21 cellular contexts compared by ENCODE assay signal in the genomic region with DNA sequence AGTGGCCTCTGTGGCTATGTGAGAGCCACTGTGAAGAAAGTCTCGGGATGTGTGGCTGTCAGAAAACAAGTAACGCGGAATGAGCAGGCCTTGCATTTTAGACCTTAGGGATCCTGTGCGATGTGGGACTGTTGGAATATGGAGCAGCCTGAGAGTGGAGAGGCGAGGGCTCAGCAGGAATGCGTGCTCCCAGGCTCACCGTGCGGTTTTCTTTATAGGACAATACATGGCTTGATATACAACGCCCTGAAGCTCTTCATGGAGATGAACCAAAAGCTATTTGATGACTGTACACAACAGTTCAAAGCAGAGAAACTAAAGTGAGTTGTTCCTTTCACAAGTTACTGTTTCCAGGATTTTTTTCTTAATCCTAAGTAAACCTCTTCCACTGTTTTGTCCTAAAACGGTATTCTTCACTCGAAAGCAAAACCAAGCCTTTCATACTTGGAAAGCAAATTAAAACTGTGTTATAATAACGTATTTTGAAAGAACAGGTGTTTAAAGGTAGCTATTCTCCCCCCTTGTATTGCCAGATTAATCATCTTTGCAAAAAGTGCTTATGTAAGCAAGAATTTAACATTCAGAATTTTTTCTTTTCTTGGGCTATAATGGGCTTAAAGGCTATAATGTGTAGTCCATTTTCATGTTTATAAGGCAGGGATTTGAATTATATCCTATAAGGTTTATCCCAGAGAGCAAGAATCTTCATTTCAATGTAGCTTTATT. TPM values are rescaled to one million over a fixed set of nuclear protein-coding genes. Genes with fewer than 3 reads are reported as not detected.
DNase-seq lines count a peak whose midpoint lies in the region; ATAC-seq, FAIRE-seq and TF ChIP-seq lines count a peak whose summit lies in the region.
"Had no signal": no experiment of that assay in that cellular context is flagged by ENCODE, and none has a peak within 500 bp of the region (broad histone marks: within the 10 kb centered on the region; RNA-seq: fewer than 3 reads in every experiment).

No MANE protein-coding gene starts in this region.

- DNase-seq in activated T-cell treated with anti-CD3 and anti-CD28 coated beads, Interleukin-2, amount 50 U/mL, for 24 hours: peak; percentile 23
- no peak for DNase-seq in activated T-cell treated with anti-CD3 and anti-CD28 coated beads, Interleukin-2, amount 50 U/mL, for 4 hours
- DNase-seq in A549 (ENCODE audit: low read depth in 1 of 2, low spot score in 1 of 2) (no peak), H1 (ENCODE audit: low read depth in 1 of 2, low spot score in 2 of 2) (no peak), spleen (no peak)
- DNase-seq in CD8-positive, alpha-beta memory T cell: no peak
- no peak for DNase-seq in activated T-helper 2 cell treated with anti-CD3 and anti-CD28 coated beads, Interferon-gamma antibody, Interleukin-2, Interleukin-4, amounts not matched to agents 10 μg/mL and 5 μg/mL and 100 μg/mL, durations not matched to agents 14 hours and 24 hours and 36 hours (ENCODE audit: low spot score)
- DNase-seq: DMS79, HFFc6, MV-4-11, NCI-H1694 treated with DMSO at 0.1 percent for 48 hours, NCI-H2107, NCI-H226, NCI-H524 treated with DMSO at 0.1 percent for 48 hours, PC-9, SIG-M5 had no signal

- POLR2A ChIA-PET in A549 (lab: Yijun Ruan, JAX): no interaction called here
- POLR2A ChIA-PET in CD8-positive, alpha-beta memory T cell (lab: Charles Lee): no interaction called here
- POLR2A ChIA-PET in H1 (lab: Charles Lee; ENCODE audit: partially characterized antibody): no interaction called here

- 92% methylated on average over 12 of the region's 12 CpGs for WGBS in A549 (ENCODE audit: missing lambda C conversion rate)
- 94% methylated on average over 12 of the region's 12 CpGs; no CpG with 5 or more reads in 1 of the 2 experiments for WGBS in H1 (ENCODE audit: extremely low coverage in 1 of 2, insufficient coverage in 1 of 2, insufficient read length in 1 of 2, insufficient replicate concordance in 2 of 2, low coverage in 1 of 2, low lambda C conversion rate in 2 of 2, missing lambda C conversion rate in 1 of 2), 2 experiments
- WGBS in spleen, 5 donors: 97 to 98% (median 98%) methylated on average over 12 of the region's 12 CpGs

- no peak overlapping the region for H2BK15ac ChIP-seq in H1 (ENCODE audit: low read length)

- no peak overlapping the region for H3K56ac ChIP-seq in H1 (replicated peaks; ENCODE audit: insufficient read length, low read depth, low read length)

- TF ChIP-seq RAD21 in A549 (conservative IDR thresholded peaks at IDR 0.05 in 1 of 2, IDR thresholded peaks at IDR 0.05 in 1 of 2) (no peak), H1 (IDR thresholded peaks at IDR 0.05 in 1 of 2, conservative IDR thresholded peaks at IDR 0.05 in 1 of 2; ENCODE audit: low read depth in 2 of 2, low read length in 2 of 2) (no peak)

- H3K36me3 ChIP-seq in CD8-positive, alpha-beta memory T cell (ENCODE audit: insufficient read depth, low read length): peaks cover 61% of the 10 kb centered on the region
- H3K36me3 ChIP-seq in H1 (ENCODE audit: control insufficient read depth in 2 of 4, insufficient read depth in 4 of 4, low read length in 3 of 4): peaks cover 0 to 30% (median 4%) of the 10 kb centered on the region in 4 experiments; a peak in 7 of 8 replicates
- H3K36me3 ChIP-seq in spleen: peaks cover 15 to 100% (median 94%) of the 10 kb centered on the region in 6 donors

- CTCF ChIA-PET in A549 (lab: Yijun Ruan, JAX): interaction anchor here (1.2 to 2.0 kb wide), 2 partner anchors 10 to 138 kb away, joined by 6 to 8 read pairs; no protein-coding TSS in a partner anchor
- CTCF ChIA-PET in CD8-positive, alpha-beta memory T cell (lab: Charles Lee): interaction anchor here (1.3 to 1.8 kb wide), 2 partner anchors 57 to 138 kb away, joined by 3 to 4 read pairs; no protein-coding TSS in a partner anchor
- CTCF ChIA-PET in H1 (lab: Charles Lee; ENCODE audit: partially characterized antibody): interaction anchor here (1.5 kb wide), 1 partner anchor 139 kb away, joined by 4 read pairs; no protein-coding TSS in a partner anchor

- H3K4me3 Mint-ChIP-seq in activated T-cell treated with anti-CD3 and anti-CD28 coated beads, Interleukin-2, amount 50 U/mL, for 24 hours: no peak overlapping the region
- no peak overlapping the region for H3K4me3 Mint-ChIP-seq in activated T-cell treated with anti-CD3 and anti-CD28 coated beads, Interleukin-2, amount 50 U/mL, for 4 hours
- H3K4me3 Mint-ChIP-seq in CD8-positive, alpha-beta memory T cell: no peak overlapping the region
- no peak overlapping the region for H3K4me3 Mint-ChIP-seq in activated T-helper 2 cell treated with anti-CD3 and anti-CD28 coated beads, Interferon-gamma antibody, Interleukin-2, Interleukin-4, amounts not matched to agents 10 μg/mL and 5 μg/mL and 100 μg/mL, durations not matched to agents 14 hours and 24 hours and 36 hours (ENCODE audit: low read depth)
- H3K4me3 Mint-ChIP-seq: HFFc6 had no signal

- H3K23me2 ChIP-seq in H1 (ENCODE audit: low read depth, low read length): no peaks in the 10 kb centered on the region

- H3K79me1 ChIP-seq in H1 (ENCODE audit: low read depth, low read length): 0 out of 2 replicates have a peak, but pooled peaks cover 2% of the 10 kb centered on the region

- H2BK5ac ChIP-seq in H1 (ENCODE audit: low read depth, low read length): no peak overlapping the region

- H4K5ac ChIP-seq in H1 (ENCODE audit: insufficient read length, low read depth, low read length): no peak overlapping the region

- no peak overlapping the region for H3K9ac ChIP-seq in H1 (replicated peaks in 1 of 4; ENCODE audit: extremely low read depth in 1 of 4, low read depth in 3 of 4, low read length in 3 of 4)
- H3K9ac ChIP-seq: KMS-11 had no signal

- H3K9me3 ChIP-seq in A549 (no peaks in the 10 kb centered on the region), H1 (ENCODE audit: insufficient read depth in 2 of 2, low read depth in 1 of 2, low read length in 1 of 2) (no peaks in the 10 kb centered on the region), spleen (no peaks in the 10 kb centered on the region)
- no peaks in the 10 kb centered on the region for H3K9me3 ChIP-seq in CD8-positive, alpha-beta memory T cell (ENCODE audit: low read length)

- intact Hi-C loops in activated T-helper 2 cell treated with anti-CD3 and anti-CD28 coated beads, Interferon-gamma antibody, Interleukin-2, Interleukin-4, amounts not matched to agents 10 μg/mL and 5 μg/mL and 100 μg/mL, durations not matched to agents 14 hours and 24 hours and 36 hours (cut with micrococcal nuclease): no loop called here
- intact Hi-C loops in spleen (cut with DNase I; ENCODE audit: low total_unique reads): no loop called here

- H3K4me2 ChIP-seq in A549 (no peak overlapping the region), H1 (ENCODE audit: insufficient read depth in 1 of 2, low read depth in 2 of 2, low read length in 2 of 2) (no peak overlapping the region)
- H3K4me2 ChIP-seq: KMS-11, PC-9 had no signal

- H3K27ac Mint-ChIP-seq in activated T-cell treated with anti-CD3 and anti-CD28 coated beads, Interleukin-2, amount 50 U/mL, for 24 hours: peak overlapping the region; percentile 68
- H3K27ac Mint-ChIP-seq in CD8-positive, alpha-beta memory T cell: peak overlapping the region in 7 of 8 donors; percentile 7 to 70 (median 66)
- H3K27ac Mint-ChIP-seq in activated T-helper 2 cell treated with anti-CD3 and anti-CD28 coated beads, Interferon-gamma antibody, Interleukin-2, Interleukin-4, amounts not matched to agents 10 μg/mL and 5 μg/mL and 100 μg/mL, durations not matched to agents 14 hours and 24 hours and 36 hours: no peak overlapping the region
- H3K27ac Mint-ChIP-seq: HFFc6 had no signal

- no peaks in the 10 kb centered on the region for H3K27me3 ChIP-seq in CD8-positive, alpha-beta memory T cell (ENCODE audit: insufficient read depth, low read length, poor library complexity, severe bottlenecking)
- H3K27me3 ChIP-seq in H1 (replicated peaks in 1 of 4; ENCODE audit: control insufficient read depth in 3 of 4, extremely low read depth in 1 of 4, insufficient read depth in 3 of 4, low read length in 3 of 4) (no peaks in the 10 kb centered on the region; a peak in 1 of 7 replicates), spleen (replicated peaks in 1 of 7) (no peaks in the 10 kb centered on the region)

- H3K4me1 ChIP-seq in A549 (no peaks in the 10 kb centered on the region), H1 (replicated peaks in 1 of 4; ENCODE audit: control insufficient read depth in 3 of 4, insufficient read depth in 4 of 4, low read length in 3 of 4) (no peaks in the 10 kb centered on the region), spleen (no peaks in the 10 kb centered on the region)
- H3K4me1 ChIP-seq in CD8-positive, alpha-beta memory T cell (ENCODE audit: insufficient read depth, low read length): no peaks in the 10 kb centered on the region

- TF ChIP-seq CTCF in A549 (IDR thresholded peaks at IDR 0.05): no peak
- no peak for TF ChIP-seq CTCF in H1 (IDR thresholded peaks at IDR 0.05; ENCODE audit: control extremely low read depth in 1 of 3, insufficient read depth in 1 of 3, low read depth in 1 of 3, low read length in 3 of 3)
- no peak for TF ChIP-seq CTCF in spleen (IDR thresholded peaks at IDR 0.05 in 8 of 11, conservative IDR thresholded peaks at IDR 0.05 in 3 of 11)

- H3K4me1 Mint-ChIP-seq in activated T-cell treated with anti-CD3 and anti-CD28 coated beads, Interleukin-2, amount 50 U/mL, for 24 hours (ENCODE audit: low read depth): no peaks in the 10 kb centered on the region
- H3K4me1 Mint-ChIP-seq in activated T-cell treated with anti-CD3 and anti-CD28 coated beads, Interleukin-2, amount 50 U/mL, for 4 hours (ENCODE audit: low read depth): no peaks in the 10 kb centered on the region
- peaks cover 0 to 4% (median 0%) of the 10 kb centered on the region in 3 donors for H3K4me1 Mint-ChIP-seq in CD8-positive, alpha-beta memory T cell
- no peaks in the 10 kb centered on the region for H3K4me1 Mint-ChIP-seq in activated T-helper 2 cell treated with anti-CD3 and anti-CD28 coated beads, Interferon-gamma antibody, Interleukin-2, Interleukin-4, amounts not matched to agents 10 μg/mL and 5 μg/mL and 100 μg/mL, durations not matched to agents 14 hours and 24 hours and 36 hours (ENCODE audit: low read depth)

- H2AFZ ChIP-seq in H1 (ENCODE audit: low read length): no peak overlapping the region
- H2AFZ ChIP-seq: PC-9 had no signal

- H3K36me3 Mint-ChIP-seq in activated T-cell treated with anti-CD3 and anti-CD28 coated beads, Interleukin-2, amount 50 U/mL, for 24 hours (ENCODE audit: low read depth): peaks cover 96% of the 10 kb centered on the region
- H3K36me3 Mint-ChIP-seq in activated T-cell treated with anti-CD3 and anti-CD28 coated beads, Interleukin-2, amount 50 U/mL, for 4 hours (ENCODE audit: insufficient read depth): peaks cover 44% of the 10 kb centered on the region
- peaks cover 10 to 89% (median 21%) of the 10 kb centered on the region in 3 donors for H3K36me3 Mint-ChIP-seq in CD8-positive, alpha-beta memory T cell
- H3K36me3 Mint-ChIP-seq in activated T-helper 2 cell treated with anti-CD3 and anti-CD28 coated beads, Interferon-gamma antibody, Interleukin-2, Interleukin-4, amounts not matched to agents 10 μg/mL and 5 μg/mL and 100 μg/mL, durations not matched to agents 14 hours and 24 hours and 36 hours (ENCODE audit: low read depth): peaks cover 72% of the 10 kb centered on the region

- H3K4ac ChIP-seq in H1 (replicated peaks; ENCODE audit: insufficient read length, low read depth, low read length): no peak overlapping the region

- no peak overlapping the region for H3K27ac ChIP-seq in A549
- H3K27ac ChIP-seq in CD8-positive, alpha-beta memory T cell (ENCODE audit: low read depth, low read length): no peak overlapping the region
- no peak overlapping the region for H3K27ac ChIP-seq in H1 (ENCODE audit: low read depth, low read length)
- no peak overlapping the region for H3K27ac ChIP-seq in spleen
- H3K27ac ChIP-seq: KMS-11, PC-9, RWPE1 had no signal

- TF ChIP-seq EP300 in A549 (IDR thresholded peaks at IDR 0.05) (no peak), H1 (IDR thresholded peaks at IDR 0.05; ENCODE audit: borderline replicate concordance in 1 of 2, low read depth in 2 of 2, low read length in 2 of 2) (no peak)

- no peaks in the 10 kb centered on the region for H3K9me3 Mint-ChIP-seq in activated T-cell treated with anti-CD3 and anti-CD28 coated beads, Interleukin-2, amount 50 U/mL, for 24 hours
- H3K9me3 Mint-ChIP-seq in activated T-cell treated with anti-CD3 and anti-CD28 coated beads, Interleukin-2, amount 50 U/mL, for 4 hours: no peaks in the 10 kb centered on the region
- H3K9me3 Mint-ChIP-seq in CD8-positive, alpha-beta memory T cell: no peaks in the 10 kb centered on the region
- no peaks in the 10 kb centered on the region for H3K9me3 Mint-ChIP-seq in activated T-helper 2 cell treated with anti-CD3 and anti-CD28 coated beads, Interferon-gamma antibody, Interleukin-2, Interleukin-4, amounts not matched to agents 10 μg/mL and 5 μg/mL and 100 μg/mL, durations not matched to agents 14 hours and 24 hours and 36 hours
- H3K9me3 Mint-ChIP-seq: HFFc6 had no signal

- no peak overlapping the region for H4K8ac ChIP-seq in H1 (ENCODE audit: extremely low read depth, insufficient read depth, low read length)

- H3K27me3 Mint-ChIP-seq in activated T-cell treated with anti-CD3 and anti-CD28 coated beads, Interleukin-2, amount 50 U/mL, for 24 hours: no peaks in the 10 kb centered on the region
- H3K27me3 Mint-ChIP-seq in activated T-cell treated with anti-CD3 and anti-CD28 coated beads, Interleukin-2, amount 50 U/mL, for 4 hours (ENCODE audit: low read depth): no peaks in the 10 kb centered on the region
- H3K27me3 Mint-ChIP-seq in CD8-positive, alpha-beta memory T cell: no peaks in the 10 kb centered on the region
- no peaks in the 10 kb centered on the region for H3K27me3 Mint-ChIP-seq in activated T-helper 2 cell treated with anti-CD3 and anti-CD28 coated beads, Interferon-gamma antibody, Interleukin-2, Interleukin-4, amounts not matched to agents 10 μg/mL and 5 μg/mL and 100 μg/mL, durations not matched to agents 14 hours and 24 hours and 36 hours (ENCODE audit: low read depth)

- H3K4me3 ChIP-seq in A549 (no peak overlapping the region), H1 (ENCODE audit: extremely low read depth in 1 of 4, insufficient read depth in 2 of 4, low read depth in 3 of 4, low read length in 4 of 4) (no peak overlapping the region), spleen (no peak overlapping the region)
- H3K4me3 ChIP-seq in CD8-positive, alpha-beta memory T cell (ENCODE audit: low read length): no peak overlapping the region
- H3K4me3 ChIP-seq: PC-9 had no signal

- no peak overlapping the region for H2BK12ac ChIP-seq in H1 (ENCODE audit: low read depth, low read length)

- H3K79me2 ChIP-seq in H1 (ENCODE audit: control insufficient read depth in 1 of 2, insufficient read depth in 2 of 2, low read length in 2 of 2): no peaks in the 10 kb centered on the region

- peaks cover 0 to 2% of the 10 kb centered on the region in 2 experiments for H4K20me1 ChIP-seq in H1 (replicated peaks in 1 of 2; ENCODE audit: control insufficient read depth in 1 of 2, insufficient read depth in 2 of 2, low read length in 2 of 2)

- H2BK120ac ChIP-seq in H1 (replicated peaks; ENCODE audit: low read depth, low read length): no peak overlapping the region

- no peak for FAIRE-seq in A549 (lab: Jason Lieb, UNC)
- FAIRE-seq in H1 (lab: Jason Lieb, UNC): no peak
- FAIRE-seq: A204.1, GM12892, GM18507 had no signal

- H3K18ac ChIP-seq in H1 (ENCODE audit: extremely low read depth, low read length): no peak overlapping the region

- no peak for ATAC-seq in activated T-cell treated with anti-CD3 and anti-CD28 coated beads, Interleukin-2, amount 50 U/mL, for 4 hours
- no peak for ATAC-seq in A549

- H3K23ac ChIP-seq in H1 (ENCODE audit: insufficient read length): no peak overlapping the region

- H3K14ac ChIP-seq in H1 (ENCODE audit: insufficient read length): no peak overlapping the region

- no peak overlapping the region for H4K91ac ChIP-seq in H1 (replicated peaks; ENCODE audit: insufficient read length, low read length)

- no peak overlapping the region for H2AK5ac ChIP-seq in H1 (ENCODE audit: low read depth, low read length)

- TF ChIP-seq POLR2A in A549 (IDR thresholded peaks at IDR 0.05; ENCODE audit: low read length) (no peak), H1 (IDR thresholded peaks at IDR 0.05; ENCODE audit: control extremely low read depth in 1 of 2, low read depth in 2 of 2, low read length in 2 of 2) (no peak), spleen (IDR thresholded peaks at IDR 0.05) (no peak)

- no peak overlapping the region for H2BK20ac ChIP-seq in H1 (ENCODE audit: low read length)

RNA-seq across cellular contexts. Expression of gene DYNC1H1, which starts 54.8 kb away (rescaled TPM):
- total RNA-seq in activated T-cell treated with anti-CD3 and anti-CD28 coated beads, Interleukin-2, amount 50 U/mL, for 4 hours: 100 to 1,000 TPM; 198 to 211 (median 204) TPM
- polyA plus RNA-seq in A549 (2011; rRNA removed) (187 and 379 TPM in 2 replicates), A549 (2017; fragmentation: RNase III; extraction: RNeasy Plus Mini Kit Qiagen cat#74134 plus additional on column Dnase treatment) (154 to 197 TPM (median 177 TPM) in 3 replicates), H1 (2011; rRNA removed) (238 and 257 TPM in 2 replicates), spleen (10 to 100 TPM; 65.9 to 85.8 (median 70.5) TPM)
- polyA plus RNA-seq in A549 (2012; cell fraction: cytosol; rRNA removed): 156 and 163 TPM in 2 replicates
- polyA plus RNA-seq in A549 (2012; cell fraction: nucleus; rRNA removed): 1,193 and 1,318 TPM in 2 replicates
- polyA minus RNA-seq in A549 (2011; rRNA and poly(A)+ RNA removed): 837 and 1,039 TPM in 2 replicates
- 100 to 1,000 TPM; 241 to 249 TPM for total RNA-seq in CD8-positive, alpha-beta memory T cell
- polyA plus RNA-seq in CD8-positive, alpha-beta memory T cell: 59.7 TPM
- 364 and 387 TPM in 2 replicates for total RNA-seq in H1 (2021; fragmentation: NEBNext Ultra II Directional; extraction: Animal tissue kit (Norgen Biotek cat#: 25700))
- 174 TPM for polyA plus RNA-seq in H1 (2011; cell fraction: cytosol; rRNA removed)
- 905 TPM for polyA plus RNA-seq in H1 (2011; cell fraction: nucleus; rRNA removed)
- polyA plus RNA-seq in H1 (2012, experiment 1 of 2): 300 to 369 TPM (median 332 TPM) in 4 replicates
- polyA plus RNA-seq in H1 (2012, experiment 2 of 2): 34.8 TPM
- 163 TPM for polyA plus RNA-seq in H1 (2013, experiment 1 of 2)
- polyA plus RNA-seq in H1 (2013, experiment 2 of 2): 123 TPM
- polyA minus RNA-seq in H1 (2011; rRNA and poly(A)+ RNA removed): 489 and 721 TPM in 2 replicates
- 350 TPM for polyA minus RNA-seq in H1 (2011; cell fraction: cytosol; rRNA and poly(A)+ RNA removed)
- polyA minus RNA-seq in H1 (2011; cell fraction: nucleus; rRNA and poly(A)+ RNA removed): 569 TPM
- 286 and 287 TPM in 2 replicates for total RNA-seq in activated T-helper 2 cell treated with anti-CD3 and anti-CD28 coated beads, Interferon-gamma antibody, Interleukin-2, Interleukin-4, amounts not matched to agents 10 μg/mL and 5 μg/mL and 100 μg/mL, durations not matched to agents 14 hours and 24 hours and 36 hours
- 100 to 1,000 TPM; 270 to 446 (median 403) TPM for total RNA-seq in spleen
